8 cellular contexts compared by ENCODE assay signal in genomic region chr6:138692058-138692977, GRCh38.
DNase-seq lines count a peak whose midpoint lies in the region; ATAC-seq and TF ChIP-seq lines count a peak whose summit lies in the region.

No MANE protein-coding gene starts in this region.

- peak overlapping the region; percentile 73 for H3K4me3 Mint-ChIP-seq in Caco-2 (ENCODE audit: unreplicated experiment)
- peak overlapping the region; percentile 84 for H3K4me3 Mint-ChIP-seq in activated naive CD8-positive, alpha-beta T cell

- intact Hi-C loops in Caco-2 (cut with micrococcal nuclease; ENCODE audit: unreplicated experiment): loop anchor here (1.0 to 5.0 kb wide), 4 partner anchors 45 to 264 kb away; no protein-coding TSS in a partner anchor
- intact Hi-C loops in Right ventricle myocardium inferior (cut with DNase I): loop anchor here (2.0 to 5.0 kb wide), 2 partner anchors 80 to 105 kb away; partner anchors contain the start of gene CCDC28A

- no peaks in the 10 kb centered on the region for H3K4me1 ChIP-seq in Caco-2
- H3K4me1 ChIP-seq in RWPE2 (ENCODE audit: insufficient read depth, poor library complexity, severe bottlenecking): peaks cover 11% of the 10 kb centered on the region
- peaks cover 13% of the 10 kb centered on the region for H3K4me1 ChIP-seq in osteoblast (ENCODE audit: insufficient read depth, low read length)

- TF ChIP-seq CTCF in Caco-2 (IDR thresholded peaks at IDR 0.05; ENCODE audit: insufficient read depth in 1 of 2, low read depth in 1 of 2, low read length in 1 of 2, severe bottlenecking in 1 of 2, unreplicated experiment in 1 of 2) (peak; percentile 61 to 85), RWPE2 (IDR thresholded peaks at IDR 0.05; ENCODE audit: poor library complexity, severe bottlenecking) (peak; percentile 95), osteoblast (IDR thresholded peaks at IDR 0.05; ENCODE audit: extremely low read depth, low read depth, low read length) (peak; percentile 60)

- H3K27ac ChIP-seq in RWPE2 (ENCODE audit: poor library complexity, severe bottlenecking): peak overlapping the region; percentile 81
- peak overlapping the region; percentile 62 for H3K27ac ChIP-seq in osteoblast (ENCODE audit: low read depth, low read length)

- CTCF ChIA-PET in Caco-2 (lab: Charles Lee): interaction anchor here (0.6 to 1.3 kb wide), 5 partner anchors 28 to 290 kb away, joined by 3 to 8 read pairs (median 4); no protein-coding TSS in a partner anchor

- DNase-seq in Caco-2 (peak; percentile 55 to 83), RWPE2 (ENCODE audit: low spot score) (peak; percentile 63), Right ventricle myocardium inferior (ENCODE audit: missing footprints) (peak; percentile 90), osteoblast (ENCODE audit: insufficient read length, low spot score, missing footprints) (peak; percentile 99), DMS114 treated with DMSO at 0.1 percent for 48 hours (lab: John Stamatoyannopoulos, UW; ENCODE audit: unreplicated experiment) (no peak)

- no peaks in the 10 kb centered on the region for H4K20me1 ChIP-seq in osteoblast (ENCODE audit: insufficient read depth, low read length)

- ATAC-seq in GM19463 (IDR thresholded peaks at IDR 0.05; ENCODE audit: unreplicated experiment) (peak; percentile 53), HG03565 (IDR thresholded peaks at IDR 0.05; ENCODE audit: unreplicated experiment) (peak; percentile 47), RWPE2 (ENCODE audit: low read depth) (peak; percentile 49), Right ventricle myocardium inferior (peak; percentile 83)

- peaks cover 24% of the 10 kb centered on the region for H3K79me2 ChIP-seq in osteoblast (ENCODE audit: insufficient read depth, low read length)

- H3K4me2 ChIP-seq in osteoblast (ENCODE audit: insufficient read depth, low read length): peak overlapping the region; percentile 92

- H3K27me3 ChIP-seq in Caco-2 (replicated peaks; ENCODE audit: control insufficient read depth, insufficient read depth, low read length) (no peaks in the 10 kb centered on the region), RWPE2 (ENCODE audit: insufficient read depth, poor library complexity, severe bottlenecking) (no peaks in the 10 kb centered on the region), osteoblast (ENCODE audit: insufficient read depth, low read length) (no peaks in the 10 kb centered on the region)

- BruUV-seq in Caco-2 (replicated peaks; lab: Mats Ljungman, UMichigan): no TSS peak

- no peaks in the 10 kb centered on the region for H3K27me3 Mint-ChIP-seq in Caco-2 (ENCODE audit: insufficient read depth, unreplicated experiment)
- peaks cover 25% of the 10 kb centered on the region for H3K27me3 Mint-ChIP-seq in activated naive CD8-positive, alpha-beta T cell

- no peaks in the 10 kb centered on the region for H3K9me3 Mint-ChIP-seq in Caco-2 (ENCODE audit: unreplicated experiment)
- H3K9me3 Mint-ChIP-seq in activated naive CD8-positive, alpha-beta T cell (ENCODE audit: low read depth): no peaks in the 10 kb centered on the region

- H3K36me3 ChIP-seq in Caco-2 (ENCODE audit: control insufficient read depth, insufficient read depth, low read length) (no peaks in the 10 kb centered on the region), RWPE2 (ENCODE audit: low read depth) (peaks cover 4% of the 10 kb centered on the region; the same call in 1 of the 2 replicates), osteoblast (ENCODE audit: insufficient read depth, low read length) (no peaks in the 10 kb centered on the region)

- H3K9me3 ChIP-seq in Caco-2 (no peaks in the 10 kb centered on the region), RWPE2 (ENCODE audit: severe bottlenecking) (no peaks in the 10 kb centered on the region), osteoblast (ENCODE audit: low read depth, low read length) (no peaks in the 10 kb centered on the region)

- H3K27ac Mint-ChIP-seq in Caco-2 (ENCODE audit: unreplicated experiment): peak overlapping the region; percentile 63
- H3K27ac Mint-ChIP-seq in activated naive CD8-positive, alpha-beta T cell: no peak overlapping the region

- H3K36me3 Mint-ChIP-seq in Caco-2 (ENCODE audit: insufficient read depth, unreplicated experiment): no peaks in the 10 kb centered on the region
- no peaks in the 10 kb centered on the region for H3K36me3 Mint-ChIP-seq in activated naive CD8-positive, alpha-beta T cell

- POLR2A ChIA-PET in Caco-2 (lab: Charles Lee): no interaction called here

- no peaks in the 10 kb centered on the region for H3K4me1 Mint-ChIP-seq in Caco-2 (ENCODE audit: low read depth, unreplicated experiment)
- H3K4me1 Mint-ChIP-seq in activated naive CD8-positive, alpha-beta T cell (ENCODE audit: low read depth): peaks cover 10% of the 10 kb centered on the region

- H3K4me3 ChIP-seq in Caco-2 (ENCODE audit: low read depth, low read length): peak overlapping the region; percentile 84
- H3K4me3 ChIP-seq in RWPE2 (ENCODE audit: severe bottlenecking): peak overlapping the region; percentile 94
- H3K4me3 ChIP-seq in osteoblast (ENCODE audit: insufficient read depth, low read length): peak overlapping the region; percentile 88

- H2AFZ ChIP-seq in osteoblast (ENCODE audit: low read length): peak overlapping the region; percentile 97
